8 cellular contexts compared by ENCODE assay signal in the genomic region with DNA sequence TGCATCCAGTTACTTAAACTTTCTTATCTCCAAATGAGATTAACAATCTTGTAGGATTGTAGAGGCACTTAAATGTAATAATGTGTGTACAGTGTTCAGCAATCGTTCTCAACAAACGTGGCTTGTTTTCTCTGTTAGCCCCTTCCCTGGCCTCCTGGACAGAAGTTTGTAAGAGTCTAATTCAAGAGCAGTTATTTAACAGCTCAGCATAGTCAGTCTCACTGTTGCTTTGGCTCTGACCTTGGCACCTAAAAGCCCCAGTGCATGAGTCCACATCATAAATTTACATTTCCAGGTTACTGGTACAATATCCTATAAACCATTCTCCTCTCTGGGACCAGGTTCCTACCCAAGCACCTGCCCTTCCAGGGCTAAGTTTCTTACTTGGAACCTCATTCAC.
"Had no signal": no experiment of that assay in that cellular context is flagged by ENCODE, and none has a peak within 500 bp of the region (broad histone marks: within the 10 kb centered on the region; RNA-seq: fewer than 3 reads in every experiment).

No MANE protein-coding gene starts in this region.

- H3K4me3 ChIP-seq: GM12878 had no signal

- ATAC-seq: GM12878 had no signal

- FAIRE-seq: G401.6, GM12878, GM12891, GM12892, GM18507, GM19239 had no signal

- DNase-seq: GDM1, GF-D8 had no signal
